2 cellular contexts compared by ENCODE assay signal in genomic region chr9:81174023-81174422, GRCh38.
TF ChIP-seq lines count a peak whose summit lies in the region.

No MANE protein-coding gene starts in this region.

TF ChIP-seq in SK-N-SH, 30 proteins besides CTCF, POLR2A, EP300 and RAD21 (continued from another document):
- no peak for TF ChIP-seq ELF1 (IDR thresholded peaks at IDR 0.05)
- no peak for TF ChIP-seq CHD2 (IDR thresholded peaks at IDR 0.05; ENCODE audit: low read length, partially characterized antibody)
- no peak for TF ChIP-seq RFX5 (IDR thresholded peaks at IDR 0.05; ENCODE audit: low read length)
- TF ChIP-seq GABPA (IDR thresholded peaks at IDR 0.05; ENCODE audit: low read depth), result no peak
- no peak for TF ChIP-seq ZBTB33 (IDR thresholded peaks at IDR 0.05; ENCODE audit: borderline replicate concordance, low read depth)
- TF ChIP-seq IRF3 (IDR thresholded peaks at IDR 0.05; ENCODE audit: low read depth, low read length), result no peak
- TF ChIP-seq TEAD4 (IDR thresholded peaks at IDR 0.05; ENCODE audit: borderline replicate concordance, insufficient read depth), result no peak
- no peak for TF ChIP-seq YY1 (IDR thresholded peaks at IDR 0.05; ENCODE audit: low read depth)
- no peak for TF ChIP-seq RCOR1 (IDR thresholded peaks at IDR 0.05; ENCODE audit: low read length)
- TF ChIP-seq MXI1 (IDR thresholded peaks at IDR 0.05; ENCODE audit: low read depth, low read length), result no peak

TF ChIP-seq in SK-N-SH treated with all-trans-retinoic acid at 6 μM for 48 hours, 23 proteins besides CTCF, POLR2A, EP300 and RAD21 (continued from another document):
- TF ChIP-seq ARNTL (CRISPR knock-in tag; IDR thresholded peaks at IDR 0.05; ENCODE audit: borderline replicate concordance, low read depth) (no peak), BACH2 (CRISPR knock-in tag; IDR thresholded peaks at IDR 0.05; ENCODE audit: borderline replicate concordance) (no peak), CSRNP3 (CRISPR knock-in tag; IDR thresholded peaks at IDR 0.05) (no peak), ZNF8 (CRISPR knock-in tag; IDR thresholded peaks at IDR 0.05) (no peak), CSDC2 (CRISPR knock-in tag; IDR thresholded peaks at IDR 0.05) (no peak), TCF4 (CRISPR knock-in tag; IDR thresholded peaks at IDR 0.05; ENCODE audit: borderline replicate concordance) (no peak), ISL1 (CRISPR knock-in tag; IDR thresholded peaks at IDR 0.05) (no peak)
